1 cellular context compared by ENCODE assay signal in genomic region chr9:134899818-134900325, GRCh38.
TF ChIP-seq lines count a peak whose summit lies in the region.

No MANE protein-coding gene starts in this region.

TF ChIP-seq in H1, 55 proteins besides CTCF, POLR2A, EP300 and RAD21:
- TF ChIP-seq USF2 (IDR thresholded peaks at IDR 0.05; ENCODE audit: low read length), result no peak
- TF ChIP-seq SIX5 (IDR thresholded peaks at IDR 0.05; ENCODE audit: low read depth, low read length), result no peak
- no peak for TF ChIP-seq TBP (IDR thresholded peaks at IDR 0.05; ENCODE audit: low read depth, low read length)
- no peak for TF ChIP-seq ATF2 (IDR thresholded peaks at IDR 0.05; ENCODE audit: low read length)
- no peak for TF ChIP-seq MAFK (IDR thresholded peaks at IDR 0.05; ENCODE audit: low read depth, low read length)
- TF ChIP-seq RNF2 (IDR thresholded peaks at IDR 0.05; ENCODE audit: borderline replicate concordance, low read depth, low read length, missing control alignments, poor library complexity, severe bottlenecking), result no peak
- no peak for TF ChIP-seq CTBP2 (IDR thresholded peaks at IDR 0.05; ENCODE audit: borderline replicate concordance, insufficient read depth, insufficient read length, low read length)
